In genomic region chrX:73563740-73564073, GRCh38 we compare ENCODE assay signal across 8 cellular contexts. TPM values are rescaled to one million over a fixed set of nuclear protein-coding genes. Genes with fewer than 3 reads are reported as not detected.
DNase-seq lines count a peak whose midpoint lies in the region; ATAC-seq lines count a peak whose summit lies in the region.

No MANE protein-coding gene starts in this region.

- ATAC-seq in GM19035 (IDR thresholded peaks at IDR 0.05; ENCODE audit: unreplicated experiment): peak; percentile 31
- ATAC-seq in HG03354 (IDR thresholded peaks at IDR 0.05; ENCODE audit: poor library complexity, severe bottlenecking, unreplicated experiment): peak; percentile 35
- ATAC-seq in left ventricle myocardium superior: peak; percentile 43

- intact Hi-C loops in activated T-helper 1 cell treated with anti-CD3 and anti-CD28 coated beads, Interleukin-12 subunit alpha, Interleukin-12 subunit beta, Interleukin-2, Interleukin-4 antibody, amounts not matched to agents 30 ng/mL and 10 ng/mL and 1 ng/mL, durations not matched to agents 14 hours and 24 hours and 36 hours (cut with micrococcal nuclease): loop anchor here (2.0 to 10.0 kb wide), 4 partner anchors 131 to 729 kb away; partner anchors contain the start of gene NAP1L2
- intact Hi-C loops in left ventricle myocardium superior (cut with micrococcal nuclease): no loop called here

- peak overlapping the region; percentile 71 to 79 (median 76) for H3K4me3 ChIP-seq in skeletal muscle tissue (ENCODE audit: low read length in 3 of 3)

- H3K27me3 Mint-ChIP-seq in activated T-helper 1 cell treated with anti-CD3 and anti-CD28 coated beads, Interleukin-12 subunit alpha, Interleukin-12 subunit beta, Interleukin-2, Interleukin-4 antibody, amounts not matched to agents 30 ng/mL and 10 ng/mL and 1 ng/mL, durations not matched to agents 14 hours and 24 hours and 36 hours (ENCODE audit: insufficient read depth): no peaks in the 10 kb centered on the region

- DNase-seq in AML-193 (lab: John Stamatoyannopoulos, UW) (peak; percentile 6 to 21), left ventricle myocardium superior (no peak), NOMO-1 (lab: John Stamatoyannopoulos, UW; ENCODE audit: unreplicated experiment in 2 of 2) (no peak), inferior parietal cortex (ENCODE audit: extremely low spot score) (no peak)
- no peak for DNase-seq in activated T-helper 1 cell treated with anti-CD3 and anti-CD28 coated beads, Interleukin-12 subunit alpha, Interleukin-12 subunit beta, Interleukin-2, Interleukin-4 antibody, amounts not matched to agents 30 ng/mL and 10 ng/mL and 1 ng/mL, durations not matched to agents 14 hours and 24 hours and 36 hours (ENCODE audit: low spot score)

- peak overlapping the region; percentile 99 for H3K27ac Mint-ChIP-seq in activated T-helper 1 cell treated with anti-CD3 and anti-CD28 coated beads, Interleukin-12 subunit alpha, Interleukin-12 subunit beta, Interleukin-2, Interleukin-4 antibody, amounts not matched to agents 30 ng/mL and 10 ng/mL and 1 ng/mL, durations not matched to agents 14 hours and 24 hours and 36 hours

- H3K9me3 Mint-ChIP-seq in activated T-helper 1 cell treated with anti-CD3 and anti-CD28 coated beads, Interleukin-12 subunit alpha, Interleukin-12 subunit beta, Interleukin-2, Interleukin-4 antibody, amounts not matched to agents 30 ng/mL and 10 ng/mL and 1 ng/mL, durations not matched to agents 14 hours and 24 hours and 36 hours: no peaks in the 10 kb centered on the region

- H3K4me3 Mint-ChIP-seq in activated T-helper 1 cell treated with anti-CD3 and anti-CD28 coated beads, Interleukin-12 subunit alpha, Interleukin-12 subunit beta, Interleukin-2, Interleukin-4 antibody, amounts not matched to agents 30 ng/mL and 10 ng/mL and 1 ng/mL, durations not matched to agents 14 hours and 24 hours and 36 hours: peak overlapping the region; percentile 98

- H3K27me3 ChIP-seq in skeletal muscle tissue (ENCODE audit: control insufficient read depth in 3 of 3, insufficient read depth in 3 of 3, low read length in 3 of 3): no peaks in the 10 kb centered on the region

- peaks cover 24% of the 10 kb centered on the region for H3K4me1 Mint-ChIP-seq in activated T-helper 1 cell treated with anti-CD3 and anti-CD28 coated beads, Interleukin-12 subunit alpha, Interleukin-12 subunit beta, Interleukin-2, Interleukin-4 antibody, amounts not matched to agents 30 ng/mL and 10 ng/mL and 1 ng/mL, durations not matched to agents 14 hours and 24 hours and 36 hours (ENCODE audit: low read depth)

- H3K4me1 ChIP-seq in skeletal muscle tissue (ENCODE audit: control insufficient read depth in 3 of 3, insufficient read depth in 3 of 3, low read length in 3 of 3): peaks cover 0 to 3% (median 2%) of the 10 kb centered on the region in 3 donors

- no peaks in the 10 kb centered on the region for H3K9me3 ChIP-seq in skeletal muscle tissue (ENCODE audit: control insufficient read depth in 3 of 3, low read length in 3 of 3)

- H3K36me3 ChIP-seq in skeletal muscle tissue (ENCODE audit: control insufficient read depth in 3 of 3, insufficient read depth in 3 of 3, low read length in 3 of 3): no peaks in the 10 kb centered on the region

- peak overlapping the region; percentile 34 for H3K27ac ChIP-seq in skeletal muscle tissue (ENCODE audit: low read depth, low read length)

- H3K36me3 Mint-ChIP-seq in activated T-helper 1 cell treated with anti-CD3 and anti-CD28 coated beads, Interleukin-12 subunit alpha, Interleukin-12 subunit beta, Interleukin-2, Interleukin-4 antibody, amounts not matched to agents 30 ng/mL and 10 ng/mL and 1 ng/mL, durations not matched to agents 14 hours and 24 hours and 36 hours (ENCODE audit: low read depth): peaks cover 1% of the 10 kb centered on the region

- H3K9ac ChIP-seq in skeletal muscle tissue (ENCODE audit: low read depth in 1 of 3, low read length in 3 of 3): peak overlapping the region; percentile 6 to 77 (median 25)

RNA-seq across cellular contexts. Expression of gene CHIC1, which starts 0.7 kb away (rescaled TPM):
- total RNA-seq in activated T-helper 1 cell treated with anti-CD3 and anti-CD28 coated beads, Interleukin-12 subunit alpha, Interleukin-12 subunit beta, Interleukin-2, Interleukin-4 antibody, amounts not matched to agents 30 ng/mL and 10 ng/mL and 1 ng/mL, durations not matched to agents 14 hours and 24 hours and 36 hours: 5.2 and 6.9 TPM in 2 replicates
- total RNA-seq in left ventricle myocardium superior: 11.4 TPM
- 6.3 TPM for total RNA-seq in skeletal muscle tissue

Comparison
In these comparisons a context has a peak if more than half of its experiments do, and no peak if none do; other contexts are left out.
1. DNase-seq: peak in AML-193 (2 of 2); none in activated T-helper 1 cell treated with anti-CD3 and anti-CD28 coated beads, Interleukin-12 subunit alpha, Interleukin-12 subunit beta, Interleukin-2, Interleukin-4 antibody, amounts not matched to agents 30 ng/mL and 10 ng/mL and 1 ng/mL, durations not matched to agents 14 hours and 24 hours and 36 hours (single experiment), left ventricle myocardium superior (single experiment), NOMO-1 (0 of 2) and inferior parietal cortex (single experiment).
2. Peak in every context shown above with its lines, with median percentiles within 50 percentile points of each other: ATAC-seq.